Comparison of ENCODE assay signal across 8 cellular contexts in genomic region chr9:107283621-107284616, GRCh38. TPM values are rescaled to one million over a fixed set of nuclear protein-coding genes. Genes with fewer than 3 reads are reported as not detected.
A peak's percentile ranks its signal among the peaks of the same experiment; 100 is the strongest.
DNase-seq lines count a peak whose midpoint lies in the region; ATAC-seq and TF ChIP-seq lines count a peak whose summit lies in the region.

No MANE protein-coding gene starts in this region.

- H3K4me3 ChIP-seq in duodenal mucosa (ENCODE audit: low read depth in 1 of 2, low read length in 2 of 2) (peak overlapping the region; percentile 86 to 96), lower lobe of right lung (peak overlapping the region; percentile 95)

- H3K9ac ChIP-seq in duodenal mucosa (ENCODE audit: low read depth in 1 of 2, low read length in 2 of 2), result peak overlapping the region; percentile 82 to 93

- peak; percentile 60 for DNase-seq in AG20443 (ENCODE audit: low spot score)
- DNase-seq in NCI-H524 (lab: John Stamatoyannopoulos, UW), result peak; percentile 87 to 93
- DNase-seq in activated CD4-positive, alpha-beta T cell treated with anti-CD3 and anti-CD28 coated beads, Interleukin-2, amount 50 U/mL, for 48 hours, result peak; percentile 74 to 82
- DNase-seq in lower lobe of right lung, result peak; percentile 90
- DNase-seq in stimulated activated CD4-positive, alpha-beta T cell treated with anti-CD3 and anti-CD28 coated beads, TNF-alpha, amount 100 ng/mL, for 4 hours (ENCODE audit: low read depth in 3 of 3), result peak; percentile 27 to 46 (median 28)

- H3K27me3 ChIP-seq in duodenal mucosa (ENCODE audit: control insufficient read depth in 1 of 2, insufficient read depth in 2 of 2, low read length in 2 of 2) (no peaks in the 10 kb centered on the region), lower lobe of right lung (ENCODE audit: low read depth) (no peaks in the 10 kb centered on the region)

- ATAC-seq in GM19025 (IDR thresholded peaks at IDR 0.05; ENCODE audit: low read depth, unreplicated experiment), result peak; percentile 38
- peak; percentile 36 for ATAC-seq in HG03159 (IDR thresholded peaks at IDR 0.05; ENCODE audit: unreplicated experiment)
- ATAC-seq in lower lobe of right lung, result peak; percentile 68 to 72

- no peak for TF ChIP-seq CTCF in lower lobe of right lung (IDR thresholded peaks at IDR 0.05)

- H3K4me1 ChIP-seq in duodenal mucosa (ENCODE audit: control insufficient read depth in 1 of 2, insufficient read depth in 2 of 2, low read length in 2 of 2) (peaks cover 19 to 32% of the 10 kb centered on the region in 2 donors), lower lobe of right lung (peaks cover 50% of the 10 kb centered on the region)

- H3K9me3 ChIP-seq in duodenal mucosa (ENCODE audit: control insufficient read depth in 1 of 2, low read length in 2 of 2), result no peaks in the 10 kb centered on the region
- no peaks in the 10 kb centered on the region for H3K9me3 ChIP-seq in lower lobe of right lung

- H3K27ac ChIP-seq in duodenal mucosa (ENCODE audit: low read depth, low read length) (peak overlapping the region; percentile 96), lower lobe of right lung (peak overlapping the region; percentile 99)

- intact Hi-C loops in lower lobe of right lung (cut with DNase I), result no loop called here

- H3K36me3 ChIP-seq in duodenal mucosa (ENCODE audit: control insufficient read depth in 1 of 2, insufficient read depth in 2 of 2, low read length in 2 of 2) (no peaks in the 10 kb centered on the region), lower lobe of right lung (no peaks in the 10 kb centered on the region)

RNA-seq across cellular contexts. Expression of gene RAD23B, which starts 0.8 kb away (rescaled TPM):
- 95.4 TPM for total RNA-seq in lower lobe of right lung

Comparison
In these comparisons a context has a peak if more than half of its experiments do, and no peak if none do; other contexts are left out.
1. Peak in every context shown above with its lines: DNase-seq, ATAC-seq, H3K4me3 ChIP-seq and H3K27ac ChIP-seq.
2. DNase-seq: peak in every context shown above with its lines; median percentile 90 in NCI-H524; 90 in lower lobe of right lung; 78 in activated CD4-positive, alpha-beta T cell treated with anti-CD3 and anti-CD28 coated beads, Interleukin-2, amount 50 U/mL, for 48 hours; 60 in AG20443; 28 in stimulated activated CD4-positive, alpha-beta T cell treated with anti-CD3 and anti-CD28 coated beads, TNF-alpha, amount 100 ng/mL, for 4 hours.